Comparison of ENCODE assay signal across 15 cellular contexts in genomic region chr11:117382746-117383145, GRCh38. TPM values are rescaled to one million over a fixed set of nuclear protein-coding genes. Genes with fewer than 3 reads are reported as not detected.
DNase-seq lines count a peak whose midpoint lies in the region; ATAC-seq and TF ChIP-seq lines count a peak whose summit lies in the region.
"Had no signal": no experiment of that assay in that cellular context is flagged by ENCODE, and none has a peak within 500 bp of the region (broad histone marks: within the 10 kb centered on the region; RNA-seq: fewer than 3 reads in every experiment).

No MANE protein-coding gene starts in this region.

- no peak for TF ChIP-seq CTCF in IMR-90 (conservative IDR thresholded peaks at IDR 0.05; ENCODE audit: low read depth, low read length)

- no peak overlapping the region for H2AFZ ChIP-seq in IMR-90 (replicated peaks; ENCODE audit: low read length, poor library complexity)

- POLR2A ChIA-PET in IMR-90 (lab: Charles Lee; ENCODE audit: unreplicated experiment), result no interaction called here

- peaks cover 11% of the 10 kb centered on the region for H3K9me1 ChIP-seq in IMR-90 (ENCODE audit: insufficient read depth, low read length)

- 0 out of 2 replicates have a peak, but pooled peaks cover 6% of the 10 kb centered on the region for H4K20me1 ChIP-seq in IMR-90 (ENCODE audit: insufficient read depth, low read length)
- H4K20me1 ChIP-seq: BLaER1 had no signal

- no peak overlapping the region for H4K5ac ChIP-seq in IMR-90 (ENCODE audit: low read depth, low read length)

- H2BK20ac ChIP-seq in IMR-90 (ENCODE audit: low read depth, low read length), result no peak overlapping the region

- TF ChIP-seq RAD21 in IMR-90 (IDR thresholded peaks at IDR 0.05; ENCODE audit: low read length), result no peak

- no peak overlapping the region for H4K91ac ChIP-seq in IMR-90 (ENCODE audit: insufficient read depth, low read depth, low read length)

- no peak overlapping the region for H3K27ac ChIP-seq in IMR-90 (ENCODE audit: insufficient read depth, low read length)
- H3K27ac ChIP-seq: 22Rv1, BLaER1 had no signal

- peak overlapping the region; percentile 62 for H2AK9ac ChIP-seq in IMR-90 (replicated peaks; ENCODE audit: low read depth, low read length, poor library complexity)

- no peak overlapping the region for H2BK120ac ChIP-seq in IMR-90 (ENCODE audit: low read depth, low read length)

- H3K27me3 ChIP-seq in IMR-90 (ENCODE audit: control insufficient read depth, insufficient read depth, low read length), result no peaks in the 10 kb centered on the region
- H3K27me3 ChIP-seq: BLaER1 had no signal

- H3K27me3 Mint-ChIP-seq in activated naive CD4-positive, alpha-beta T cell treated with anti-CD3 and anti-CD28 coated beads for 36 hours (ENCODE audit: low read depth), result no peaks in the 10 kb centered on the region
- H3K27me3 Mint-ChIP-seq: CD8-positive, alpha-beta memory T cell had no signal

- peaks cover 0 to 9% of the 10 kb centered on the region in 2 experiments; a peak in 1 of 4 replicates for H3K79me1 ChIP-seq in IMR-90 (ENCODE audit: low read depth in 1 of 2, low read length in 2 of 2)

- ATAC-seq in IMR-90 (ENCODE audit: low read depth), result no peak
- no peak for ATAC-seq in stimulated activated effector memory CD8-positive, alpha-beta T cell treated with anti-CD3 and anti-CD28 coated beads, Interleukin-12 subunit alpha, Interleukin-12 subunit beta, amount 100 ng/mL, for 72 hours
- ATAC-seq in HG02973 (IDR thresholded peaks at IDR 0.05; ENCODE audit: unreplicated experiment), result no peak
- ATAC-seq: HepG2 had no signal

- no peak overlapping the region for H2AK5ac ChIP-seq in IMR-90 (ENCODE audit: low read depth, low read length)

- no peak overlapping the region for H3K18ac ChIP-seq in IMR-90 (ENCODE audit: low read depth, low read length)

- H3K4me3 ChIP-seq in IMR-90 (ENCODE audit: insufficient read depth, low read depth, low read length), result no peak overlapping the region
- H3K4me3 ChIP-seq: BLaER1, HAP-1 had no signal

- H2BK15ac ChIP-seq in IMR-90 (ENCODE audit: low read depth, low read length), result no peak overlapping the region

- no peak for TF ChIP-seq POLR2A in IMR-90 (IDR thresholded peaks at IDR 0.05; ENCODE audit: low read depth, low read length)

- H3K9me3 ChIP-seq in IMR-90 (ENCODE audit: control insufficient read depth, insufficient read depth, low read length), result no peaks in the 10 kb centered on the region
- H3K9me3 ChIP-seq: BLaER1, Caco-2, HAP-1 had no signal

- no peak overlapping the region for H3K9ac ChIP-seq in IMR-90 (ENCODE audit: low read depth, low read length)
- H3K9ac ChIP-seq: BLaER1 had no signal

- dilution Hi-C loops in IMR-90 (cut with HindIII; ENCODE audit: low sequenced_read_pairs, unreplicated experiment), result no loop called here

- no peaks in the 10 kb centered on the region for H3K9me3 Mint-ChIP-seq in activated naive CD4-positive, alpha-beta T cell treated with anti-CD3 and anti-CD28 coated beads for 36 hours
- no peaks in the 10 kb centered on the region for H3K9me3 Mint-ChIP-seq in stimulated activated effector memory CD8-positive, alpha-beta T cell treated with anti-CD3 and anti-CD28 coated beads, Interleukin-12 subunit alpha, Interleukin-12 subunit beta, amount 100 ng/mL, for 72 hours
- H3K9me3 Mint-ChIP-seq: CD8-positive, alpha-beta memory T cell had no signal

- H3K4me1 ChIP-seq in IMR-90 (ENCODE audit: control insufficient read depth, insufficient read depth, low read length), result peaks cover 4% of the 10 kb centered on the region; the same call in 1 of the 2 replicates
- H3K4me1 ChIP-seq: Caco-2, HAP-1 had no signal

- in situ Hi-C loops in IMR-90 (cut with MboI; ENCODE audit: low sequenced_read_pairs), result no loop called here

- H3K4me3 Mint-ChIP-seq in activated naive CD4-positive, alpha-beta T cell treated with anti-CD3 and anti-CD28 coated beads for 36 hours, result no peak overlapping the region
- H3K4me3 Mint-ChIP-seq in stimulated activated effector memory CD8-positive, alpha-beta T cell treated with anti-CD3 and anti-CD28 coated beads, Interleukin-12 subunit alpha, Interleukin-12 subunit beta, amount 100 ng/mL, for 72 hours, result no peak overlapping the region
- H3K4me3 Mint-ChIP-seq: CD8-positive, alpha-beta memory T cell had no signal

- H3K4ac ChIP-seq in IMR-90 (ENCODE audit: low read depth, low read length), result peak overlapping the region; percentile 18; the same call in 1 of the 2 replicates

- no TSS peak for BruUV-seq in IMR-90 (replicated peaks; lab: Mats Ljungman, UMichigan)

- 100% methylated on average over 1 of the region's 4 CpGs; no CpG with 5 or more reads in 1 of the 2 experiments for WGBS in IMR-90 (ENCODE audit: extremely low coverage in 2 of 2, insufficient read length in 1 of 2), 2 experiments

- no peak overlapping the region for H3K56ac ChIP-seq in IMR-90 (ENCODE audit: extremely low read depth, insufficient read depth, low read length)

- DNase-seq in activated naive CD4-positive, alpha-beta T cell treated with anti-CD3 and anti-CD28 coated beads for 36 hours, result no peak
- DNase-seq in activated naive CD4-positive, alpha-beta T cell treated with anti-CD3 and anti-CD28 coated beads, Interleukin-2, amount 50 U/mL, for 16 hours, result no peak
- DNase-seq in IMR-90 (no peak), mesenteric fat pad (ENCODE audit: low spot score) (peak; percentile 77)
- DNase-seq in stimulated activated effector memory CD8-positive, alpha-beta T cell treated with anti-CD3 and anti-CD28 coated beads, Interleukin-12 subunit alpha, Interleukin-12 subunit beta, amount 100 ng/mL, for 72 hours (ENCODE audit: low spot score in 2 of 2), result no peak
- no peak for DNase-seq in NK-92 treated with Interleukin-12 subunit alpha and Interleukin-12 subunit beta, amount 100 ng/mL, for 24 hours (lab: John Stamatoyannopoulos, UW)
- DNase-seq: AML-193; CD8-positive, alpha-beta memory T cell; GF-D8 had no signal

- H2BK5ac ChIP-seq in IMR-90 (ENCODE audit: low read depth, low read length, poor library complexity, severe bottlenecking), result no peak overlapping the region

- H4K8ac ChIP-seq in IMR-90 (ENCODE audit: low read depth in 2 of 2, low read length in 2 of 2), result no peak overlapping the region

- H3K14ac ChIP-seq in IMR-90 (replicated peaks; ENCODE audit: low read depth, low read length), result no peak overlapping the region

- H3K23ac ChIP-seq in IMR-90 (ENCODE audit: low read depth, low read length), result 0 out of 2 replicates have a peak overlapping the region, but pooled peaks have one; percentile 52

- peaks cover 3% of the 10 kb centered on the region for H3K36me3 Mint-ChIP-seq in activated naive CD4-positive, alpha-beta T cell treated with anti-CD3 and anti-CD28 coated beads for 36 hours (ENCODE audit: low read depth)
- peaks cover 6% of the 10 kb centered on the region for H3K36me3 Mint-ChIP-seq in stimulated activated effector memory CD8-positive, alpha-beta T cell treated with anti-CD3 and anti-CD28 coated beads, Interleukin-12 subunit alpha, Interleukin-12 subunit beta, amount 100 ng/mL, for 72 hours

- no peaks in the 10 kb centered on the region for H3K4me1 Mint-ChIP-seq in activated naive CD4-positive, alpha-beta T cell treated with anti-CD3 and anti-CD28 coated beads for 36 hours (ENCODE audit: low read depth)
- H3K4me1 Mint-ChIP-seq in stimulated activated effector memory CD8-positive, alpha-beta T cell treated with anti-CD3 and anti-CD28 coated beads, Interleukin-12 subunit alpha, Interleukin-12 subunit beta, amount 100 ng/mL, for 72 hours, result no peaks in the 10 kb centered on the region
- H3K4me1 Mint-ChIP-seq: CD8-positive, alpha-beta memory T cell had no signal

- CTCF ChIA-PET in activated naive CD4-positive, alpha-beta T cell treated with anti-CD3 and anti-CD28 coated beads for 36 hours (lab: Charles Lee), result interaction anchor here (1.1 kb wide), 1 partner anchor 43 kb away, joined by 3 read pairs; no protein-coding TSS in a partner anchor
- CTCF ChIA-PET in IMR-90 (lab: Yijun Ruan, JAX), result no interaction called here

- no peak overlapping the region for H3K4me2 ChIP-seq in IMR-90 (ENCODE audit: low read depth, low read length)

- peak overlapping the region; percentile 19 for H3K27ac Mint-ChIP-seq in activated naive CD4-positive, alpha-beta T cell treated with anti-CD3 and anti-CD28 coated beads for 36 hours
- H3K27ac Mint-ChIP-seq in stimulated activated effector memory CD8-positive, alpha-beta T cell treated with anti-CD3 and anti-CD28 coated beads, Interleukin-12 subunit alpha, Interleukin-12 subunit beta, amount 100 ng/mL, for 72 hours, result peak overlapping the region; percentile 40

- H3K36me3 ChIP-seq in IMR-90 (ENCODE audit: control insufficient read depth, insufficient read depth, low read length), result peaks cover 47% of the 10 kb centered on the region

- intact Hi-C loops in activated naive CD4-positive, alpha-beta T cell treated with anti-CD3 and anti-CD28 coated beads for 36 hours (cut with micrococcal nuclease), result no loop called here
- intact Hi-C loops in IMR-90 (cut with micrococcal nuclease), result loop anchor here (10.0 kb wide), 1 partner anchor 638 kb away; no protein-coding TSS in a partner anchor

TF ChIP-seq in IMR-90, 13 proteins besides CTCF, POLR2A, EP300 and RAD21 (continues in another document):
- TF ChIP-seq MAZ (IDR thresholded peaks at IDR 0.05; ENCODE audit: borderline replicate concordance, low read depth, low read length) (no peak), RCOR1 (IDR thresholded peaks at IDR 0.05; ENCODE audit: insufficient replicate concordance, low read length) (no peak), NFE2L2 (IDR thresholded peaks at IDR 0.05; ENCODE audit: low read depth, low read length) (no peak), BHLHE40 (IDR thresholded peaks at IDR 0.05; ENCODE audit: low read depth, low read length) (no peak), USF2 (IDR thresholded peaks at IDR 0.05; ENCODE audit: low read depth, low read length) (no peak), SMC3 (IDR thresholded peaks at IDR 0.05; ENCODE audit: low read depth, low read length) (no peak), CHD1 (IDR thresholded peaks at IDR 0.05; ENCODE audit: low read depth, low read length) (no peak)

RNA-seq across cellular contexts. Expression of gene CEP164, which starts 55.1 kb away (rescaled TPM):
- 10 to 100 TPM; 23.9 to 24.6 TPM for total RNA-seq in activated naive CD4-positive, alpha-beta T cell treated with anti-CD3 and anti-CD28 coated beads for 36 hours
- 23.6 and 26.9 TPM in 2 replicates for total RNA-seq in IMR-90 (2012; rRNA removed)
- polyA plus RNA-seq in IMR-90 (2012; rRNA removed), result 20.0 and 23.3 TPM in 2 replicates
- 13.6 and 13.7 TPM in 2 replicates for polyA plus RNA-seq in IMR-90 (2012; cell fraction: cytosol; rRNA removed)
- polyA plus RNA-seq in IMR-90 (2012; cell fraction: nucleus; rRNA removed; ENCODE audit: low replicate concordance), result 90.9 and 107 TPM in 2 replicates
- 19.2 TPM for total RNA-seq in mesenteric fat pad
